ENCODE assay signal across 15 cellular contexts in genomic region chr2:131047920-131048560, GRCh38. TPM values are rescaled to one million over a fixed set of nuclear protein-coding genes. Genes with fewer than 3 reads are reported as not detected.
DNase-seq lines count a peak whose midpoint lies in the region; ATAC-seq and TF ChIP-seq lines count a peak whose summit lies in the region.
"Had no signal": no experiment of that assay in that cellular context is flagged by ENCODE, and none has a peak within 500 bp of the region (broad histone marks: within the 10 kb centered on the region; RNA-seq: fewer than 3 reads in every experiment).

No MANE protein-coding gene starts in this region.

- H3K27ac Mint-ChIP-seq in activated CD8-positive, alpha-beta memory T cell treated with anti-CD3 and anti-CD28 coated beads, Interleukin-2, amount 10 ng/mL, durations not matched to agents 7 days and 5 days = peak overlapping the region; percentile 13
- H3K27ac Mint-ChIP-seq in Calu3 (ENCODE audit: unreplicated experiment) (peak overlapping the region; percentile 17), neural crest cell (ENCODE audit: unreplicated experiment) (peak overlapping the region; percentile 50)
- H3K27ac Mint-ChIP-seq in natural killer cell treated with Interleukin-12 subunit alpha and Interleukin-12 subunit beta and Interleukin-15 and Interleukin-18, amount 100 ng/mL, for 72 hours = no peak overlapping the region

- peak overlapping the region; percentile 24 for H3K27ac ChIP-seq in caudate nucleus (ENCODE audit: low read depth, low read length)
- H3K27ac ChIP-seq: HL-60 had no signal

- no peak for DNase-seq in activated CD8-positive, alpha-beta memory T cell treated with anti-CD3 and anti-CD28 coated beads, Interleukin-2, amount 10 ng/mL, durations not matched to agents 7 days and 5 days
- no peak for DNase-seq in activated CD8-positive, alpha-beta memory T cell treated with anti-CD3 and anti-CD28 coated beads, Interleukin-2, amount 50 U/mL, for 4 hours
- no peak for DNase-seq in Calu3
- DNase-seq in caudate nucleus (lab: John Stamatoyannopoulos, UW) = no peak
- no peak for DNase-seq in neural crest cell (ENCODE audit: low read depth, low spot score)
- DNase-seq in GM13977 (ENCODE audit: low spot score) = no peak
- DNase-seq in natural killer cell treated with Interleukin-12 subunit alpha and Interleukin-12 subunit beta and Interleukin-15 and Interleukin-18, amount 100 ng/mL, for 72 hours (ENCODE audit: low spot score) = no peak
- DNase-seq: 8988T, DND-41, NCI-H187 treated with DMSO at 0.1 percent for 48 hours, NCI-H69, SHP77 had no signal

- no peak overlapping the region for H3K4me3 Mint-ChIP-seq in activated CD8-positive, alpha-beta memory T cell treated with anti-CD3 and anti-CD28 coated beads, Interleukin-2, amount 10 ng/mL, durations not matched to agents 7 days and 5 days
- H3K4me3 Mint-ChIP-seq in Calu3 (ENCODE audit: low read depth, unreplicated experiment) (no peak overlapping the region), neural crest cell (no peak overlapping the region)
- H3K4me3 Mint-ChIP-seq in natural killer cell treated with Interleukin-12 subunit alpha and Interleukin-12 subunit beta and Interleukin-15 and Interleukin-18, amount 100 ng/mL, for 72 hours = no peak overlapping the region

- no peaks in the 10 kb centered on the region for H3K27me3 Mint-ChIP-seq in activated CD8-positive, alpha-beta memory T cell treated with anti-CD3 and anti-CD28 coated beads, Interleukin-2, amount 10 ng/mL, durations not matched to agents 7 days and 5 days
- no peaks in the 10 kb centered on the region for H3K27me3 Mint-ChIP-seq in Calu3 (ENCODE audit: unreplicated experiment)
- no peaks in the 10 kb centered on the region for H3K27me3 Mint-ChIP-seq in neural crest cell (ENCODE audit: low read depth)
- H3K27me3 Mint-ChIP-seq in natural killer cell treated with Interleukin-12 subunit alpha and Interleukin-12 subunit beta and Interleukin-15 and Interleukin-18, amount 100 ng/mL, for 72 hours = no peaks in the 10 kb centered on the region

- no TSS peak for BruUV-seq in Calu3 (replicated peaks; lab: Mats Ljungman, UMichigan)

- intact Hi-C loops in Calu3 (cut with micrococcal nuclease; ENCODE audit: unreplicated experiment) = no loop called here

- in situ Hi-C loops in GM13977 (cut with MboI; ENCODE audit: low pct_unique_long_range_greater_than_20kb, low sequenced_read_pairs, unreplicated experiment) = no loop called here

- no peaks in the 10 kb centered on the region for H3K9me3 Mint-ChIP-seq in activated CD8-positive, alpha-beta memory T cell treated with anti-CD3 and anti-CD28 coated beads, Interleukin-2, amount 10 ng/mL, durations not matched to agents 7 days and 5 days (ENCODE audit: low read depth)
- H3K9me3 Mint-ChIP-seq in Calu3 (ENCODE audit: low read depth, unreplicated experiment) = no peaks in the 10 kb centered on the region
- H3K9me3 Mint-ChIP-seq in neural crest cell = no peaks in the 10 kb centered on the region
- H3K9me3 Mint-ChIP-seq in natural killer cell treated with Interleukin-12 subunit alpha and Interleukin-12 subunit beta and Interleukin-15 and Interleukin-18, amount 100 ng/mL, for 72 hours = no peaks in the 10 kb centered on the region

- no peak for TF ChIP-seq CTCF in Calu3 (IDR thresholded peaks at IDR 0.05; ENCODE audit: unreplicated experiment)
- no peak for TF ChIP-seq CTCF in neural crest cell (conservative IDR thresholded peaks at IDR 0.05)
- no peak for TF ChIP-seq CTCF in GM13977 (IDR thresholded peaks at IDR 0.05; ENCODE audit: extremely low read depth, insufficient read depth, missing control alignments)

- H3K4me1 Mint-ChIP-seq in activated CD8-positive, alpha-beta memory T cell treated with anti-CD3 and anti-CD28 coated beads, Interleukin-2, amount 10 ng/mL, durations not matched to agents 7 days and 5 days = no peaks in the 10 kb centered on the region
- H3K4me1 Mint-ChIP-seq in Calu3 (ENCODE audit: low read depth, unreplicated experiment) (no peaks in the 10 kb centered on the region), neural crest cell (no peaks in the 10 kb centered on the region)
- H3K4me1 Mint-ChIP-seq in natural killer cell treated with Interleukin-12 subunit alpha and Interleukin-12 subunit beta and Interleukin-15 and Interleukin-18, amount 100 ng/mL, for 72 hours (ENCODE audit: low read depth in 2 of 2) = peaks cover 6 to 11% of the 10 kb centered on the region in 2 donors

- peaks cover 25% of the 10 kb centered on the region for H3K36me3 Mint-ChIP-seq in activated CD8-positive, alpha-beta memory T cell treated with anti-CD3 and anti-CD28 coated beads, Interleukin-2, amount 10 ng/mL, durations not matched to agents 7 days and 5 days
- H3K36me3 Mint-ChIP-seq in Calu3 (ENCODE audit: insufficient read depth, unreplicated experiment) (peaks cover 62% of the 10 kb centered on the region), neural crest cell (ENCODE audit: low read depth) (peaks cover 14% of the 10 kb centered on the region)
- H3K36me3 Mint-ChIP-seq in natural killer cell treated with Interleukin-12 subunit alpha and Interleukin-12 subunit beta and Interleukin-15 and Interleukin-18, amount 100 ng/mL, for 72 hours = peaks cover 15% of the 10 kb centered on the region

- CTCF ChIA-PET in activated CD8-positive, alpha-beta memory T cell treated with anti-CD3 and anti-CD28 coated beads, Interleukin-2, amount 10 ng/mL, durations not matched to agents 7 days and 5 days (lab: Charles Lee) = no interaction called here
- CTCF ChIA-PET in Calu3 (lab: Charles Lee) = no interaction called here

- no peak for ATAC-seq in activated CD8-positive, alpha-beta memory T cell treated with anti-CD3 and anti-CD28 coated beads, Interleukin-2, amount 10 ng/mL, durations not matched to agents 7 days and 5 days
- ATAC-seq in HG03521 (IDR thresholded peaks at IDR 0.05; ENCODE audit: unreplicated experiment) = no peak
- ATAC-seq in natural killer cell treated with Interleukin-12 subunit alpha and Interleukin-12 subunit beta and Interleukin-15 and Interleukin-18, amount 100 ng/mL, for 72 hours = no peak
- ATAC-seq: GM12878 had no signal

RNA-seq across cellular contexts. Expression of gene FAM168B, which starts 45.2 kb away (rescaled TPM):
- 10 to 100 TPM; 40.6 to 65.5 TPM for total RNA-seq in activated CD8-positive, alpha-beta memory T cell treated with anti-CD3 and anti-CD28 coated beads, Interleukin-2, amount 10 ng/mL, durations not matched to agents 7 days and 5 days
- total RNA-seq in Calu3 (2022) (89.7 and 111 TPM in 2 replicates), neural crest cell (154 and 159 TPM in 2 replicates)
- total RNA-seq in natural killer cell treated with Interleukin-12 subunit alpha and Interleukin-12 subunit beta and Interleukin-15 and Interleukin-18, amount 100 ng/mL, for 72 hours = 10 to 100 TPM; 69.8 to 82.6 TPM

RNA-seq across cellular contexts. Expression of gene PLEKHB2, which starts 57.1 kb away (rescaled TPM):
- 10 to 100 TPM; 58.5 to 64.3 TPM for total RNA-seq in activated CD8-positive, alpha-beta memory T cell treated with anti-CD3 and anti-CD28 coated beads, Interleukin-2, amount 10 ng/mL, durations not matched to agents 7 days and 5 days
- 112 and 113 TPM in 2 replicates for total RNA-seq in Calu3 (2022)
- total RNA-seq in neural crest cell = 44.6 and 44.9 TPM in 2 replicates
- 10 to 100 TPM; 58.9 to 61.8 TPM for total RNA-seq in natural killer cell treated with Interleukin-12 subunit alpha and Interleukin-12 subunit beta and Interleukin-15 and Interleukin-18, amount 100 ng/mL, for 72 hours

Comparison
In these comparisons a context has a peak if more than half of its experiments do, and no peak if none do; other contexts are left out.
1. H3K27ac Mint-ChIP-seq: peak in activated CD8-positive, alpha-beta memory T cell treated with anti-CD3 and anti-CD28 coated beads, Interleukin-2, amount 10 ng/mL, durations not matched to agents 7 days and 5 days (single experiment), Calu3 (single experiment) and neural crest cell (single experiment); none in natural killer cell treated with Interleukin-12 subunit alpha and Interleukin-12 subunit beta and Interleukin-15 and Interleukin-18, amount 100 ng/mL, for 72 hours (0 of 2).